Comparison of ENCODE assay signal across 8 cellular contexts in the genomic region with DNA sequence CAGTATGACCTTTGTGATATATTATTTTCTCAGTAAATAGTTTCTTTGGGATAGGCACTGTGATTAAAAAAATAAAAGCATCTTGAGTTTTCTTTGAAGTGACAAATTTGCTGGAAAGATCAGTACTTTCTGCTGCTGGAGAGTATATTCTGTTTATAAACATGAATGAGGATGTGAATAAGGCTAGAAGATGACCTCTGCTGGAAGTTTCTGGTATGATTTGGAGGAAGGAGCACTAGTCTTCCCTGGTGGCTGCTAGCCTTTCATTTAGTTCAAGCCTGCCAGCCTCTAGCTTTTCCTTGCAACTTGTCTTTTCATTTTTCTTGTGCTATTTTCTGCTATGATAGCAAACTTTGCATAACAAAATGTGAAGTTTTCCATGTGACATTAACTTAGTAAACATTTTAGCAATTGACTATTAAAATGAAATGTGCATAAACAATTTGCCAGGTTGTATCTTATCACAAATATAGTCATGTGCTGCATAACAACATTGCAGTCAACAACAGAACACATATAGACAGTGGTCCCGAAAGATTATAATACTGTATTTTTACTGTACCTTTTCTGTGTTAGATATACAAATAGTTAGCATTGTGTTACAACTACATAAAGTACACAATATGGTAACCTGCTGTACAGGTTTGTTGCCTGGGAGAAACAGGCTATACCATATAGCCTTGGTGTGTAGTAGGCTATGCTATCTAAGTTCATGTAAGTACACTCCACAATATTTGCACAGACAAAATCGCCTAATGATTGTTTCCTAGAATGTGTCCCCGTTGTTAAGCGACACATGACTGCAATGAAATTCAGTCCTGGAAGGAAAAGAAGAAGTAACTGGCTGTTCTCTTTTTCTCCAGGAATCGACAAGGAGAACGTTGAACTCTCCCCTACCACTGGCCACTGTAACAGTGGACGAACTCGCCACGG. TPM values are rescaled to one million over a fixed set of nuclear protein-coding genes. Genes with fewer than 3 reads are reported as not detected.
DNase-seq lines count a peak whose midpoint lies in the region; ATAC-seq and TF ChIP-seq lines count a peak whose summit lies in the region.

No MANE protein-coding gene starts in this region.

- POLR2A ChIA-PET in AG04450 (lab: Yijun Ruan, JAX) = interaction anchor here (0.8 kb wide), 1 partner anchor 8 kb away, joined by 3 read pairs; no protein-coding TSS in a partner anchor

- H3K9me3 ChIP-seq in AG04450 (ENCODE audit: control insufficient read depth, insufficient read depth, low read length) (no peaks in the 10 kb centered on the region), left ventricle myocardium inferior (replicated peaks) (no peaks in the 10 kb centered on the region)

- H3K4me3 ChIP-seq in AG04450 (ENCODE audit: low read depth, low read length) (no peak overlapping the region), left ventricle myocardium inferior (no peak overlapping the region)

- DNase-seq in AG04450 (ENCODE audit: low read depth, low spot score) (peak; percentile 23), GM10266 (ENCODE audit: extremely low spot score) (peak; percentile 47), NCI-H2029 treated with DMSO at 0.1 percent for 48 hours (lab: John Stamatoyannopoulos, UW) (peak; percentile 41), left ventricle myocardium inferior (no peak), smooth muscle cell of the brain vasculature (ENCODE audit: low read depth, low spot score) (peak; percentile 31), NCI-H187 (lab: John Stamatoyannopoulos, UW) (no peak)

- H3K4me3 Mint-ChIP-seq in activated T-helper 17 cell treated with anti-CD3 and anti-CD28 coated beads, Interleukin-2, amount 50 U/mL, for 72 hours = no peak overlapping the region

- no peaks in the 10 kb centered on the region for H3K27me3 Mint-ChIP-seq in activated T-helper 17 cell treated with anti-CD3 and anti-CD28 coated beads, Interleukin-2, amount 50 U/mL, for 72 hours

- peak; percentile 77 for TF ChIP-seq CTCF in AG04450 (IDR thresholded peaks at IDR 0.05; ENCODE audit: low read depth, low read length)
- TF ChIP-seq CTCF in GM10266 (IDR thresholded peaks at IDR 0.05; ENCODE audit: control insufficient read depth, insufficient read depth, low read depth, missing control alignments) = peak; percentile 70
- TF ChIP-seq CTCF in left ventricle myocardium inferior (IDR thresholded peaks at IDR 0.05; ENCODE audit: borderline replicate concordance) = peak; percentile 60

- CTCF ChIA-PET in AG04450 (lab: Charles Lee) = interaction anchor here (0.7 to 2.8 kb wide), 7 partner anchors 11 to 403 kb away, joined by 3 to 8 read pairs (median 4); a partner anchor contains a TSS

- ATAC-seq in activated T-helper 17 cell treated with anti-CD3 and anti-CD28 coated beads, Interleukin-2, amount 50 U/mL, for 72 hours (replicated peaks) = peak; percentile 65
- ATAC-seq in HG02678 (IDR thresholded peaks at IDR 0.05; ENCODE audit: unreplicated experiment) = no peak

- H3K4me1 Mint-ChIP-seq in activated T-helper 17 cell treated with anti-CD3 and anti-CD28 coated beads, Interleukin-2, amount 50 U/mL, for 72 hours = peaks cover 8% of the 10 kb centered on the region

- H3K9me3 Mint-ChIP-seq in activated T-helper 17 cell treated with anti-CD3 and anti-CD28 coated beads, Interleukin-2, amount 50 U/mL, for 72 hours = no peaks in the 10 kb centered on the region

- intact Hi-C loops in left ventricle myocardium inferior (cut with micrococcal nuclease) = no loop called here

- no peak overlapping the region for H3K27ac Mint-ChIP-seq in activated T-helper 17 cell treated with anti-CD3 and anti-CD28 coated beads, Interleukin-2, amount 50 U/mL, for 72 hours

- peaks cover 13% of the 10 kb centered on the region for H3K36me3 Mint-ChIP-seq in activated T-helper 17 cell treated with anti-CD3 and anti-CD28 coated beads, Interleukin-2, amount 50 U/mL, for 72 hours (ENCODE audit: low read depth)

- H3K27ac ChIP-seq in AG04450 (ENCODE audit: low read depth, low read length) = no peak overlapping the region
- H3K27ac ChIP-seq in left ventricle myocardium inferior (replicated peaks) = no peak overlapping the region

- peaks cover 42% of the 10 kb centered on the region for H3K36me3 ChIP-seq in left ventricle myocardium inferior

- H3K4me1 ChIP-seq in left ventricle myocardium inferior = peaks cover 13% of the 10 kb centered on the region

- H3K27me3 ChIP-seq in AG04450 (ENCODE audit: control insufficient read depth, insufficient read depth, low read length) (no peaks in the 10 kb centered on the region), left ventricle myocardium inferior (ENCODE audit: low read depth) (no peaks in the 10 kb centered on the region)

RNA-seq across cellular contexts. Expression of a gene that starts 18.1 kb away (rescaled TPM):
- 0.32 and 0.58 TPM in 2 replicates for polyA plus RNA-seq in AG04450 (2011; rRNA removed)
- 0.30 and 2.2 TPM in 2 replicates for polyA minus RNA-seq in AG04450 (2011; rRNA and poly(A)+ RNA removed)
- 10 to 100 TPM; 19.7 to 21.7 TPM for total RNA-seq in activated T-helper 17 cell treated with anti-CD3 and anti-CD28 coated beads, Interleukin-2, amount 50 U/mL, for 72 hours
- total RNA-seq in left ventricle myocardium inferior = 8.3 TPM

RNA-seq across cellular contexts. Expression of a gene that starts 52.0 kb away (rescaled TPM):
- polyA plus RNA-seq in AG04450 (2011; rRNA removed) = 0.46 and 1.2 TPM in 2 replicates
- 0.14 and 0.52 TPM in 2 replicates for polyA minus RNA-seq in AG04450 (2011; rRNA and poly(A)+ RNA removed)
- total RNA-seq in activated T-helper 17 cell treated with anti-CD3 and anti-CD28 coated beads, Interleukin-2, amount 50 U/mL, for 72 hours = 10 to 100 TPM; 11.7 to 21.8 TPM
- 2.9 TPM for total RNA-seq in left ventricle myocardium inferior

RNA-seq across cellular contexts. Expression of a gene that starts 59.6 kb away (rescaled TPM):
- 0.30 and 0.41 TPM in 2 replicates for polyA plus RNA-seq in AG04450 (2011; rRNA removed)
- 0.13 TPM in 1 of 2 replicates, not detected in the other for polyA minus RNA-seq in AG04450 (2011; rRNA and poly(A)+ RNA removed)
- total RNA-seq in activated T-helper 17 cell treated with anti-CD3 and anti-CD28 coated beads, Interleukin-2, amount 50 U/mL, for 72 hours = 10 to 100 TPM; 18.5 to 20.7 TPM
- 2.7 TPM for total RNA-seq in left ventricle myocardium inferior

Comparison
In these comparisons a context has a peak if more than half of its experiments do, and no peak if none do; other contexts are left out.
1. DNase-seq: peak in AG04450 (single experiment), GM10266 (single experiment), NCI-H2029 treated with DMSO at 0.1 percent for 48 hours (single experiment) and smooth muscle cell of the brain vasculature (single experiment); none in left ventricle myocardium inferior (single experiment) and NCI-H187 (0 of 2).
2. Peak in every context shown above with its lines, with median percentiles within 50 percentile points of each other: CTCF ChIP-seq.